Comparison of ENCODE assay signal across 1 cellular context in the genomic region with DNA sequence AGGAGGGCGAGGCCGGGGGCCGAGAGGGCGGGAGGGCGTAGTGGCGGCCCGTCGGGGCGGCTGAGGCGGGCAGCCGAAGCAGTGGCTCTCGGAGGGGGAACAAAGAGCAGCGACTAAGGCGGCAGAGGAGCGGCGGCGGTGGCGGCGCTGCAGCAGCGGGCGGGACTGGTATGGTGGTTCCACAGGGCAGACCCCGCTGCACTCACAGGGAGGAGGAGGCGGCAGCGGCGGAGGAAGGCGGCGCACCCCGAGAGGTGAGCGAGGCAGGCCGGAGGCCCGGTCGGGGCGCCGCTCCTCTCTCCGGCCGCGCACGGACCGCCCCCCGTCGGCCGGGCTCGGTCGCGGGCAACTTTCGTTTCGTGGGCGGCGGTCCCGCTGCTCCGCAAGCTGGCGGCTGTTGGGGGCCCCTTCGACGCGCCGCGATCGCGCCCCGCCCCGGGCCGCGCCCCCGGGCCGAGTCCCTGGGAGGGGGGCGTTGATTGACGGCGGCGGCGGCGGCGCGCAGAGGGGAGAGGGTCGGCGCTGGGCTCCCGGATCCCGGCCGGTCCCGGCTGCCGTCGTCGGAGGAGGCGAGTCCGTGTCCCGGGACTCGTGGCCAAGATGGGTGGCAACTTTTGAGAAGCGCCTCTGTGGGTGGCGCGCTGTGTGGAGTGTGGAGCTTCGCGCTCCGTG.
TF ChIP-seq lines count a peak whose summit lies in the region.

No MANE protein-coding gene starts in this region.

TF ChIP-seq in HepG2, 621 proteins besides CTCF, POLR2A, EP300 and RAD21 (continued from another document):
- TF ChIP-seq BRCA1 (CRISPR knock-in tag; IDR thresholded peaks at IDR 0.05): 0 out of 2 replicates have a peak, but pooled peaks have one; percentile 9
- no peak for TF ChIP-seq U2AF1 (optimal IDR thresholded peaks at IDR 0.05; ENCODE audit: low read depth, low read length)
- TF ChIP-seq KDM5A (IDR thresholded peaks at IDR 0.05; ENCODE audit: borderline replicate concordance, low read length): peak; percentile 33; the same call in 1 of the 2 replicates
- TF ChIP-seq AGO2 (optimal IDR thresholded peaks at IDR 0.05; ENCODE audit: low read depth, low read length): peak; percentile 75
- TF ChIP-seq TMF1 (CRISPR knock-in tag; IDR thresholded peaks at IDR 0.05; ENCODE audit: low read depth): peak; percentile 51; the same call in 1 of the 2 replicates
- no peak for TF ChIP-seq CEBPG (CRISPR knock-in tag; IDR thresholded peaks at IDR 0.05)
- no peak for TF ChIP-seq MAZ (IDR thresholded peaks at IDR 0.05; ENCODE audit: borderline replicate concordance, low read depth, low read length)
- peak; percentile 89 for TF ChIP-seq MAZ (CRISPR knock-in tag; IDR thresholded peaks at IDR 0.05; ENCODE audit: low read depth)
- peak; percentile 4; the same call in 1 of the 2 replicates for TF ChIP-seq HES4 (CRISPR knock-in tag; IDR thresholded peaks at IDR 0.05; ENCODE audit: borderline replicate concordance)
- TF ChIP-seq RBFOX2 (IDR thresholded peaks at IDR 0.05; ENCODE audit: low read depth, low read length): peak; percentile 82
- TF ChIP-seq ZEB1 (IDR thresholded peaks at IDR 0.05; ENCODE audit: insufficient replicate concordance, low read depth): no peak
- peak; percentile 2; the same call in 1 of the 2 replicates for TF ChIP-seq DR1 (CRISPR knock-in tag; IDR thresholded peaks at IDR 0.05)
- peak; percentile 50; the same call in 1 of the 2 replicates for TF ChIP-seq ZMAT3 (CRISPR knock-in tag; conservative IDR thresholded peaks at IDR 0.05)
- TF ChIP-seq ZNF292 (CRISPR knock-in tag; IDR thresholded peaks at IDR 0.05; ENCODE audit: borderline replicate concordance, low read depth): no peak
- TF ChIP-seq GABPB1 (CRISPR knock-in tag; IDR thresholded peaks at IDR 0.05): peak; percentile 4; the same call in 1 of the 2 replicates
- TF ChIP-seq, protein P1, sequence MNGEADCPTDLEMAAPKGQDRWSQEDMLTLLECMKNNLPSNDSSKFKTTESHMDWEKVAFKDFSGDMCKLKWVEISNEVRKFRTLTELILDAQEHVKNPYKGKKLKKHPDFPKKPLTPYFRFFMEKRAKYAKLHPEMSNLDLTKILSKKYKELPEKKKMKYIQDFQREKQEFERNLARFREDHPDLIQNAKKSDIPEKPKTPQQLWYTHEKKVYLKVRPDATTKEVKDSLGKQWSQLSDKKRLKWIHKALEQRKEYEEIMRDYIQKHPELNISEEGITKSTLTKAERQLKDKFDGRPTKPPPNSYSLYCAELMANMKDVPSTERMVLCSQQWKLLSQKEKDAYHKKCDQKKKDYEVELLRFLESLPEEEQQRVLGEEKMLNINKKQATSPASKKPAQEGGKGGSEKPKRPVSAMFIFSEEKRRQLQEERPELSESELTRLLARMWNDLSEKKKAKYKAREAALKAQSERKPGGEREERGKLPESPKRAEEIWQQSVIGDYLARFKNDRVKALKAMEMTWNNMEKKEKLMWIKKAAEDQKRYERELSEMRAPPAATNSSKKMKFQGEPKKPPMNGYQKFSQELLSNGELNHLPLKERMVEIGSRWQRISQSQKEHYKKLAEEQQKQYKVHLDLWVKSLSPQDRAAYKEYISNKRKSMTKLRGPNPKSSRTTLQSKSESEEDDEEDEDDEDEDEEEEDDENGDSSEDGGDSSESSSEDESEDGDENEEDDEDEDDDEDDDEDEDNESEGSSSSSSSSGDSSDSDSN (CRISPR knock-in tag; IDR thresholded peaks at IDR 0.05): peak; percentile 56; the same call in 1 of the 2 replicates
- peak; percentile 48; the same call in 1 of the 2 replicates for TF ChIP-seq KLF6 (CRISPR knock-in tag; IDR thresholded peaks at IDR 0.05)
- no peak for TF ChIP-seq ETV5 (CRISPR knock-in tag; IDR thresholded peaks at IDR 0.05; ENCODE audit: borderline replicate concordance)
- peak; percentile 48 for TF ChIP-seq RBM39 (IDR thresholded peaks at IDR 0.05; ENCODE audit: low read depth, low read length, poor library complexity, severe bottlenecking)
- no peak for TF ChIP-seq FOXK1 (CRISPR knock-in tag; IDR thresholded peaks at IDR 0.05; ENCODE audit: borderline replicate concordance, low read depth)
